Comparison of ENCODE assay signal across 14 cellular contexts in genomic region chr4:116357758-116358157, GRCh38.
A peak's percentile ranks its signal among the peaks of the same experiment; 100 is the strongest.
DNase-seq lines count a peak whose midpoint lies in the region; ATAC-seq, FAIRE-seq and TF ChIP-seq lines count a peak whose summit lies in the region.
"Had no signal": no experiment of that assay in that cellular context is flagged by ENCODE, and none has a peak within 500 bp of the region (broad histone marks: within the 10 kb centered on the region; RNA-seq: fewer than 3 reads in every experiment).

No MANE protein-coding gene starts in this region.

- no peak for TF ChIP-seq CTCF in astrocyte of the spinal cord (IDR thresholded peaks at IDR 0.05; ENCODE audit: low read depth, low read length)
- no peak for TF ChIP-seq CTCF in left lung (IDR thresholded peaks at IDR 0.05)
- TF ChIP-seq CTCF in D721Med (IDR thresholded peaks at IDR 0.05; ENCODE audit: insufficient read depth, missing control alignments), result no peak

- ATAC-seq in GM18498 (IDR thresholded peaks at IDR 0.05; ENCODE audit: unreplicated experiment), result peak; percentile 28
- ATAC-seq in left lung, result peak; percentile 35
- no peak for ATAC-seq in HG02759 (IDR thresholded peaks at IDR 0.05; ENCODE audit: unreplicated experiment)

- no peaks in the 10 kb centered on the region for H3K36me3 ChIP-seq in left lung
- H3K36me3 ChIP-seq: ovary, uterus had no signal

- no peak for FAIRE-seq in D721Med (lab: Jason Lieb, UNC)
- FAIRE-seq: kidney had no signal

- no peaks in the 10 kb centered on the region for H3K4me1 ChIP-seq in left lung
- H3K4me1 ChIP-seq: Caco-2, uterus had no signal

- DNase-seq in NAMALWA (ENCODE audit: low spot score), result peak; percentile 37
- DNase-seq in astrocyte of the spinal cord (ENCODE audit: low read depth, low spot score), result peak; percentile 65
- DNase-seq in left lung, result no peak
- no peak for DNase-seq in activated CD4-positive, CD25-positive, alpha-beta regulatory T cell treated with anti-CD3 and anti-CD28 coated beads, Interleukin-2, amount 50 U/mL, for 72 hours
- DNase-seq in activated CD8-positive, alpha-beta memory T cell treated with anti-CD3 and anti-CD28 coated beads, Interleukin-2, amount 50 U/mL, for 4 hours, result no peak
- DNase-seq in D721Med (ENCODE audit: insufficient read length, low spot score), result no peak
- DNase-seq: activated naive CD8-positive, alpha-beta T cell treated with anti-CD3 and anti-CD28 coated beads, Interleukin-2, amount 50 U/mL, for 24 hours; kidney; NCI-H1105 treated with DMSO at 0.1 percent for 48 hours; ovary; uterus had no signal

- H3K27ac ChIP-seq in left lung, result no peak overlapping the region
- H3K27ac ChIP-seq: ovary, uterus had no signal

- in situ Hi-C loops in astrocyte of the spinal cord (cut with HindIII; ENCODE audit: low sequenced_read_pairs), result no loop called here

- intact Hi-C loops in left lung (cut with DNase I), result no loop called here

- H3K4me3 ChIP-seq in astrocyte of the spinal cord (ENCODE audit: low read depth, low read length), result no peak overlapping the region
- no peak overlapping the region for H3K4me3 ChIP-seq in left lung
- H3K4me3 ChIP-seq: ovary, uterus had no signal

- no peaks in the 10 kb centered on the region for H3K9me3 ChIP-seq in left lung
- H3K9me3 ChIP-seq: Caco-2, ovary, uterus had no signal

- no peaks in the 10 kb centered on the region for H3K27me3 ChIP-seq in left lung
- H3K27me3 ChIP-seq: ovary, uterus had no signal

Comparison
In these comparisons a context has a peak if more than half of its experiments do, and no peak if none do; other contexts are left out.
1. DNase-seq: peak in NAMALWA (single experiment) and astrocyte of the spinal cord (single experiment); none in left lung (0 of 2), activated CD4-positive, CD25-positive, alpha-beta regulatory T cell treated with anti-CD3 and anti-CD28 coated beads, Interleukin-2, amount 50 U/mL, for 72 hours (single experiment), activated CD8-positive, alpha-beta memory T cell treated with anti-CD3 and anti-CD28 coated beads, Interleukin-2, amount 50 U/mL, for 4 hours (single experiment) and D721Med (single experiment).